25 cellular contexts compared by ENCODE assay signal in the genomic region with DNA sequence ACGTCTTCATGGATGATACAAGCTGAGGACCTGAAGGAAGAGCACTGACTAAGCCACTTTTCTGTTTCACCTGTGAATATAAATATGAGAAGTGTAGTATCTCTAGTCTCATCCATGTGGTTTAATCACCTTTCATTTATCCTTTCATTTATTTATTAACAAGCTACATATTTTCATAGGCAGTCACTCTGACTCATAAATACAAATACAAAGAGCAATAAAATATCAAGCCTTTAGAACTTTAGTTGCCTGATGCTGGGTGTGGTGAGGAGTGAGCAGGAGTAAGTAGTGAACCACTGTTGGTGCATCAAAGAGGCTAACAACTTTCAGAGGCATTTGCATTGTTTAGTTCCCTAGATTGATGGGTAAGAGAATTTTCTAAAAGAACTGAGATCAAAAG.
"Had no signal": no experiment of that assay in that cellular context is flagged by ENCODE, and none has a peak within 500 bp of the region (broad histone marks: within the 10 kb centered on the region; RNA-seq: fewer than 3 reads in every experiment).

No MANE protein-coding gene starts in this region.

- DNase-seq: dermis blood vessel endothelial cell; effector memory CD4-positive, alpha-beta T cell; foreskin melanocyte; hypothalamus; immature natural killer cell; islet precursor cell; natural killer cell; occipital lobe; ovary; posterior cingulate gyrus; psoas muscle; right cardiac atrium; sigmoid colon; spleen; stimulated activated CD4-positive, alpha-beta T cell treated with anti-CD3 and anti-CD28 coated beads, Interleukin-4, amount 100 ng/mL, for 4 hours; stimulated activated naive CD8-positive, alpha-beta T cell treated with anti-CD3 and anti-CD28 coated beads, Interleukin-15, Interleukin-2, amounts not matched to agents 100 U/mL and 50 U/mL, for 24 hours; substantia nigra; testis; tibial artery; upper lobe of left lung had no signal

- ATAC-seq: left lobe of liver; natural killer cell; psoas muscle; right cardiac atrium; stimulated activated memory B cell treated with anti-CD40 and anti-IgM and Interleukin-4, amounts not matched to agents 10 μg/mL and 1 μg/mL and 100 μg/mL, for 72 hours; stimulated activated naive CD8-positive, alpha-beta T cell treated with anti-CD3 and anti-CD28 coated beads, Interleukin-15, Interleukin-2, amounts not matched to agents 100 U/mL and 50 U/mL, for 24 hours had no signal

- H3K36me3 ChIP-seq: ovary, sigmoid colon, spleen, tibial artery, upper lobe of left lung had no signal

- H3K9me3 ChIP-seq: ovary, psoas muscle, sigmoid colon, spleen, testis, tibial artery, upper lobe of left lung had no signal

- H3K27ac ChIP-seq: coronary artery, ovary, psoas muscle, sigmoid colon, skin epidermis, testis, tibial artery, upper lobe of left lung had no signal

- H3K4me3 ChIP-seq: coronary artery, lung, ovary, psoas muscle, sigmoid colon, skin epidermis, spleen, testis, tibial artery, upper lobe of left lung had no signal

- H3K27me3 ChIP-seq: ovary, sigmoid colon, spleen, testis, tibial artery, upper lobe of left lung had no signal

- H3K4me1 ChIP-seq: psoas muscle, sigmoid colon, testis, upper lobe of left lung had no signal
